Comparison of ENCODE assay signal across 25 cellular contexts in the genomic region with DNA sequence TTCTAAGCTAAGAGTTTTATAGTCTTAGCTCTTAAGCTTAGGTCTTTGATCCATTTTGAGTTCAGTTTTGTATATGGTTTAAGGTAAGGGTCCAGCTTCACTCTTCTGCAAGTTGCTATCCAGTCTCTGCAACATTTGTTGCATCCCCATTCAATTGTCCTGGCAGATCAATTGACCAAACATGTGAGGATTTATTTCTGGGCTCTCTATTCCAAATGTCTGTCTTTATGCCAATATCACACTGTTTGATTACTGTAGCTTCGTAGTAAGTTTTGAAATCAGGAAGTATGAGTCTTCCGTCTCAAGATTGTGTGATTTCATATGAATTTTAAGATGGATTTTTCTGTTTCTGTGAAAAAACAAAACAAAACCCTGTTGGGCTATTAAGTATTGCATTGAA.
"Had no signal": no experiment of that assay in that cellular context is flagged by ENCODE, and none has a peak within 500 bp of the region (broad histone marks: within the 10 kb centered on the region; RNA-seq: fewer than 3 reads in every experiment).

No MANE protein-coding gene starts in this region.

- H3K36me3 Mint-ChIP-seq: activated CD8-positive, alpha-beta memory T cell treated with anti-CD3 and anti-CD28 coated beads, Interleukin-2, amount 10 ng/mL, durations not matched to agents 7 days and 5 days had no signal

- H3K27me3 Mint-ChIP-seq: activated CD4-positive, alpha-beta T cell treated with anti-CD3 and anti-CD28 coated beads for 36 hours; T-helper 17 cell had no signal

- H3K4me3 ChIP-seq: breast epithelium, heart right ventricle, left lung, lower lobe of right lung, testis, transverse colon had no signal

- H3K9me3 Mint-ChIP-seq: activated naive CD4-positive, alpha-beta T cell treated with anti-CD3 and anti-CD28 coated beads, Interleukin-2, amount 50 U/mL, for 72 hours; activated T-helper 2 cell treated with anti-CD3 and anti-CD28 coated beads, Interferon-gamma antibody, Interleukin-2, Interleukin-4, amounts not matched to agents 10 μg/mL and 5 μg/mL and 100 μg/mL, durations not matched to agents 14 hours and 24 hours and 36 hours had no signal

- DNase-seq: activated CD4-positive, alpha-beta T cell treated with anti-CD3 and anti-CD28 coated beads for 36 hours; activated CD4-positive, CD25-positive, alpha-beta regulatory T cell; activated CD8-positive, alpha-beta memory T cell treated with anti-CD3 and anti-CD28 coated beads, Interleukin-2, amount 10 ng/mL, durations not matched to agents 7 days and 5 days; activated CD8-positive, alpha-beta T cell treated with anti-CD3 and anti-CD28 coated beads, Interleukin-2, amount 10 ng/mL, durations not matched to agents 7 days and 5 days; activated T-cell treated with anti-CD3 and anti-CD28 coated beads, Interleukin-2, amount 50 U/mL, for 48 hours; central memory CD4-positive, alpha-beta T cell; effector CD8-positive, alpha-beta T cell; erythroblast; foreskin keratinocyte; heart right ventricle; kidney glomerular epithelial cell; left lung; lower lobe of right lung; mesenchymal stem cell; right cardiac atrium; stimulated activated CD4-positive, alpha-beta T cell treated with anti-CD3 and anti-CD28 coated beads, Interleukin-2, amount 100 ng/mL, for 48 hours; stimulated activated naive CD4-positive, alpha-beta T cell treated with Interleukin-2 at 50 U/mL for 16 hours; T-helper 17 cell; T1000; testis; transverse colon had no signal

- H3K4me1 ChIP-seq: testis had no signal

- H3K27ac Mint-ChIP-seq: activated CD4-positive, alpha-beta T cell treated with anti-CD3 and anti-CD28 coated beads for 36 hours; activated CD8-positive, alpha-beta memory T cell treated with anti-CD3 and anti-CD28 coated beads, Interleukin-2, amount 10 ng/mL, durations not matched to agents 7 days and 5 days; activated CD8-positive, alpha-beta T cell treated with anti-CD3 and anti-CD28 coated beads, Interleukin-2, amount 10 ng/mL, durations not matched to agents 7 days and 5 days; activated naive CD4-positive, alpha-beta T cell treated with anti-CD3 and anti-CD28 coated beads, Interleukin-2, amount 50 U/mL, for 72 hours; activated T-helper 2 cell treated with anti-CD3 and anti-CD28 coated beads, Interferon-gamma antibody, Interleukin-2, Interleukin-4, amounts not matched to agents 10 μg/mL and 5 μg/mL and 100 μg/mL, durations not matched to agents 14 hours and 24 hours and 36 hours; T-helper 17 cell had no signal

- H3K4me3 Mint-ChIP-seq: activated CD4-positive, alpha-beta T cell treated with anti-CD3 and anti-CD28 coated beads for 36 hours; activated CD8-positive, alpha-beta memory T cell treated with anti-CD3 and anti-CD28 coated beads, Interleukin-2, amount 10 ng/mL, durations not matched to agents 7 days and 5 days; activated CD8-positive, alpha-beta T cell treated with anti-CD3 and anti-CD28 coated beads, Interleukin-2, amount 10 ng/mL, durations not matched to agents 7 days and 5 days; nephron; T-helper 17 cell had no signal

- H3K27ac ChIP-seq: breast epithelium, foreskin keratinocyte, lower lobe of right lung, testis, transverse colon had no signal

- ATAC-seq: activated CD4-positive, alpha-beta T cell treated with anti-CD3 and anti-CD28 coated beads for 36 hours; activated CD8-positive, alpha-beta memory T cell treated with anti-CD3 and anti-CD28 coated beads, Interleukin-2, amount 10 ng/mL, durations not matched to agents 7 days and 5 days; activated CD8-positive, alpha-beta T cell treated with anti-CD3 and anti-CD28 coated beads, Interleukin-2, amount 10 ng/mL, durations not matched to agents 7 days and 5 days; activated naive CD4-positive, alpha-beta T cell treated with anti-CD3 and anti-CD28 coated beads, Interleukin-2, amount 50 U/mL, for 72 hours; foreskin keratinocyte; heart right ventricle; right cardiac atrium; T-helper 17 cell had no signal

- H3K36me3 ChIP-seq: breast epithelium, lower lobe of right lung, transverse colon had no signal

- H3K27me3 ChIP-seq: breast epithelium, foreskin keratinocyte, heart right ventricle, left lung, testis, transverse colon had no signal

- H3K9me3 ChIP-seq: breast epithelium, heart right ventricle, left lung, lower lobe of right lung, testis, transverse colon had no signal
